In the genomic region with DNA sequence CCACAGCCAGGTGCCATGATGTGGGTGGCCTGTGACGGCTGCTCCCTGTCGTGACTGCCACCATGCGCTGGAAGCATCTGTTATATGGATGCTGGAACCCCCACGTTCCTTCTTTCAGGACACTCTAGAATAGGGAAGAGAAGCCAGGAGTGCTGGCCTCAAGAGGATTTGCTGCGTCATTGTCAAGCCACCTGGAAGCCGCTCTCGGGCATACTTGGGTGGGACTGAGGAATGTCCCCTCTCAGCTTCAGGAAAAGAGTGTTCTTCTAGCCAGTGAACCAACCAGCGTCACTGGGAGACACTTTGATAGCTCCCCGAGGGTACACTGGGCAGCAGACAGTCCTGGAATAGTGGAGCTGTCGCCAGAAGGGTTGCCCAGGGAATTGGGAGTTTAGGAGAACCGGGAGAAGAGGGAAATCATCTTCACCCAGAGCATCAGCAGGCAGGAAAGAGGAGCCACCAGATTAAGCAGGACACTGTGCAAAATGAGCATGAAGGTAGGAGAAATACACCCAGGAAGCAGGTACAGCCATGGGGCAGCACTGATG, we compare ENCODE assay signal across 1 cellular context.
TF ChIP-seq lines count a peak whose summit lies in the region.

No MANE protein-coding gene starts in this region.

TF ChIP-seq in WTC11, 78 proteins besides CTCF, POLR2A, EP300 and RAD21 (continued from another document):
- TF ChIP-seq, protein P1, sequence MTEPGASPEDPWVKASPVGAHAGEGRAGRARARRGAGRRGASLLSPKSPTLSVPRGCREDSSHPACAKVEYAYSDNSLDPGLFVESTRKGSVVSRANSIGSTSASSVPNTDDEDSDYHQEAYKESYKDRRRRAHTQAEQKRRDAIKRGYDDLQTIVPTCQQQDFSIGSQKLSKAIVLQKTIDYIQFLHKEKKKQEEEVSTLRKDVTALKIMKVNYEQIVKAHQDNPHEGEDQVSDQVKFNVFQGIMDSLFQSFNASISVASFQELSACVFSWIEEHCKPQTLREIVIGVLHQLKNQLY (CRISPR knock-in tag; IDR thresholded peaks at IDR 0.05): no peak
- no peak for TF ChIP-seq ZNF232 (CRISPR knock-in tag; IDR thresholded peaks at IDR 0.05)
- TF ChIP-seq NR3C1 (CRISPR knock-in tag; conservative IDR thresholded peaks at IDR 0.05; ENCODE audit: low read depth): no peak
- no peak for TF ChIP-seq NR2C2 (CRISPR knock-in tag; IDR thresholded peaks at IDR 0.05)
